Comparison of ENCODE assay signal across 15 cellular contexts in the genomic region with DNA sequence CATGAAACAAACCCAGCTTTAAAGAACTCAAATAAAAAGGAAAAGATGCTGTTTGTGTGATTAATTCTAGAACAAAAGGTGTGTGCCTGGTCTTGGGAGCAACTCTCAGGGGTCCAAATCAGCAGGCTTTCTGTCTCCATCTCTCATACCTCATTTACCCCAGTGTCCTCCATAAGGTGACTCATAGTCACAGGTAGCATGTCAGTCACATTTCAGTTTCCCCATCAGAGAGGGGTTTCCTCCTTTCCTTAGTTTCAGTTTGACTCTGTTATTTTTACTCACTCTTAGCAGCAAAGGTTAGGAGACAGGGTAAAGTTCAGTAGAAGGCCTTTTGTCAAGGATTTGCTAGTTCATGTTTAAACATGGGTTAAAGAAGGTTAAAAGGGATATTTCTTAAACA. TPM values are rescaled to one million over a fixed set of nuclear protein-coding genes. Genes with fewer than 3 reads are reported as not detected.
A peak's percentile ranks its signal among the peaks of the same experiment; 100 is the strongest.
DNase-seq lines count a peak whose midpoint lies in the region; ATAC-seq and TF ChIP-seq lines count a peak whose summit lies in the region.
"Had no signal": no experiment of that assay in that cellular context is flagged by ENCODE, and none has a peak within 500 bp of the region (broad histone marks: within the 10 kb centered on the region; RNA-seq: fewer than 3 reads in every experiment).

No MANE protein-coding gene starts in this region.

- H3K4me1 Mint-ChIP-seq in activated CD4-positive, alpha-beta T cell treated with anti-CD3 and anti-CD28 coated beads for 36 hours, result peaks cover 4% of the 10 kb centered on the region
- no peaks in the 10 kb centered on the region for H3K4me1 Mint-ChIP-seq in stimulated activated effector memory CD8-positive, alpha-beta T cell treated with anti-CD3 and anti-CD28 coated beads, Interleukin-12 subunit alpha, Interleukin-12 subunit beta, amount 100 ng/mL, for 72 hours
- H3K4me1 Mint-ChIP-seq in nephron progenitor cell, result no peaks in the 10 kb centered on the region

- CTCF ChIA-PET in activated CD4-positive, alpha-beta T cell treated with anti-CD3 and anti-CD28 coated beads for 36 hours (lab: Charles Lee), result interaction anchor here (1.0 kb wide), 1 partner anchor 14 kb away, joined by 3 read pairs; no protein-coding TSS in a partner anchor

- intact Hi-C loops in activated CD4-positive, alpha-beta T cell treated with anti-CD3 and anti-CD28 coated beads for 36 hours (cut with DNase I, micrococcal nuclease), result no loop called here
- intact Hi-C loops in Right ventricle myocardium inferior (cut with DNase I), result no loop called here

- H3K27ac ChIP-seq in OCI-LY3 (ENCODE audit: low read length), result no peak overlapping the region
- H3K27ac ChIP-seq: psoas muscle had no signal

- H4K20me1 ChIP-seq in OCI-LY3 (ENCODE audit: insufficient read depth, low read length), result no peaks in the 10 kb centered on the region

- H3K9me3 ChIP-seq in OCI-LY3 (ENCODE audit: insufficient read depth, low read length), result no peaks in the 10 kb centered on the region
- H3K9me3 ChIP-seq: psoas muscle had no signal

- no peak for TF ChIP-seq CTCF in OCI-LY3 (IDR thresholded peaks at IDR 0.05; ENCODE audit: low read depth, low read length)
- TF ChIP-seq CTCF in nephron progenitor cell (IDR thresholded peaks at IDR 0.05), result no peak

- H3K27me3 Mint-ChIP-seq in activated CD4-positive, alpha-beta T cell treated with anti-CD3 and anti-CD28 coated beads for 36 hours, result peaks cover 2% of the 10 kb centered on the region
- H3K27me3 Mint-ChIP-seq in nephron progenitor cell (ENCODE audit: low read depth, poor library complexity), result peaks cover 5% of the 10 kb centered on the region

- POLR2A ChIA-PET in activated CD4-positive, alpha-beta T cell treated with anti-CD3 and anti-CD28 coated beads for 36 hours (lab: Charles Lee), result no interaction called here

- H3K9me3 Mint-ChIP-seq in activated CD4-positive, alpha-beta T cell treated with anti-CD3 and anti-CD28 coated beads for 36 hours (ENCODE audit: low read depth), result no peaks in the 10 kb centered on the region
- H3K9me3 Mint-ChIP-seq in stimulated activated effector memory CD8-positive, alpha-beta T cell treated with anti-CD3 and anti-CD28 coated beads, Interleukin-12 subunit alpha, Interleukin-12 subunit beta, amount 100 ng/mL, for 72 hours, result no peaks in the 10 kb centered on the region
- peaks cover 16% of the 10 kb centered on the region for H3K9me3 Mint-ChIP-seq in nephron progenitor cell
- H3K9me3 Mint-ChIP-seq: activated CD4-positive, alpha-beta memory T cell treated with anti-CD3 and anti-CD28 coated beads for 36 hours; T-helper 2 cell treated with Interferon-gamma antibody and Interleukin-4, amounts not matched to agents 5 μg/mL and 100 μg/mL, for 36 hours had no signal

- peaks cover 10% of the 10 kb centered on the region for H3K4me1 ChIP-seq in OCI-LY3 (ENCODE audit: low read length)
- H3K4me1 ChIP-seq: psoas muscle had no signal

- H3K36me3 Mint-ChIP-seq in activated CD4-positive, alpha-beta T cell treated with anti-CD3 and anti-CD28 coated beads for 36 hours (ENCODE audit: low read depth), result no peaks in the 10 kb centered on the region
- no peaks in the 10 kb centered on the region for H3K36me3 Mint-ChIP-seq in stimulated activated effector memory CD8-positive, alpha-beta T cell treated with anti-CD3 and anti-CD28 coated beads, Interleukin-12 subunit alpha, Interleukin-12 subunit beta, amount 100 ng/mL, for 72 hours
- H3K36me3 Mint-ChIP-seq in nephron progenitor cell (ENCODE audit: low read depth), result no peaks in the 10 kb centered on the region
- H3K36me3 Mint-ChIP-seq: activated CD4-positive, alpha-beta memory T cell treated with anti-CD3 and anti-CD28 coated beads for 36 hours had no signal

- no peak overlapping the region for H3K27ac Mint-ChIP-seq in activated CD4-positive, alpha-beta T cell treated with anti-CD3 and anti-CD28 coated beads for 36 hours
- no peak overlapping the region for H3K27ac Mint-ChIP-seq in stimulated activated effector memory CD8-positive, alpha-beta T cell treated with anti-CD3 and anti-CD28 coated beads, Interleukin-12 subunit alpha, Interleukin-12 subunit beta, amount 100 ng/mL, for 72 hours
- no peak overlapping the region for H3K27ac Mint-ChIP-seq in nephron progenitor cell
- H3K27ac Mint-ChIP-seq: activated CD4-positive, alpha-beta memory T cell treated with anti-CD3 and anti-CD28 coated beads for 36 hours; T-helper 2 cell treated with Interferon-gamma antibody and Interleukin-4, amounts not matched to agents 5 μg/mL and 100 μg/mL, for 36 hours had no signal

- no peak overlapping the region for H3K4me3 Mint-ChIP-seq in activated CD4-positive, alpha-beta T cell treated with anti-CD3 and anti-CD28 coated beads for 36 hours
- no peak overlapping the region for H3K4me3 Mint-ChIP-seq in stimulated activated effector memory CD8-positive, alpha-beta T cell treated with anti-CD3 and anti-CD28 coated beads, Interleukin-12 subunit alpha, Interleukin-12 subunit beta, amount 100 ng/mL, for 72 hours
- no peak overlapping the region for H3K4me3 Mint-ChIP-seq in nephron progenitor cell
- H3K4me3 Mint-ChIP-seq: activated CD4-positive, alpha-beta memory T cell treated with anti-CD3 and anti-CD28 coated beads for 36 hours; T-helper 2 cell treated with Interferon-gamma antibody and Interleukin-4, amounts not matched to agents 5 μg/mL and 100 μg/mL, for 36 hours had no signal

- no peaks in the 10 kb centered on the region for H3K36me3 ChIP-seq in OCI-LY3 (replicated peaks; ENCODE audit: low read depth, low read length)

- DNase-seq in activated CD4-positive, alpha-beta T cell treated with anti-CD3 and anti-CD28 coated beads for 36 hours, result no peak
- no peak for DNase-seq in activated CD4-positive, alpha-beta T cell treated with anti-CD3 and anti-CD28 coated beads, Interleukin-2, amount 50 U/mL, for 4 hours
- no peak for DNase-seq in stimulated activated effector memory CD8-positive, alpha-beta T cell treated with anti-CD3 and anti-CD28 coated beads, Interleukin-12 subunit alpha, Interleukin-12 subunit beta, amount 100 ng/mL, for 72 hours (ENCODE audit: low spot score in 2 of 2)
- DNase-seq in nephron progenitor cell (no peak), SHP77 treated with DMSO at 0.1 percent for 48 hours (lab: John Stamatoyannopoulos, UW) (no peak), Right ventricle myocardium inferior (ENCODE audit: missing footprints) (no peak)
- DNase-seq: activated CD4-positive, alpha-beta memory T cell treated with anti-CD3 and anti-CD28 coated beads for 36 hours; NCI-H1105; NCI-H446 treated with DMSO at 0.1 percent for 48 hours; psoas muscle; RPMI8226; stimulated activated CD4-positive, alpha-beta T cell treated with anti-CD3 and anti-CD28 coated beads, Interleukin-15, amount 100 ng/mL, for 24 hours had no signal

- peak overlapping the region; percentile 1; the same call in 1 of the 2 replicates for H3K4me2 ChIP-seq in OCI-LY3 (ENCODE audit: low read length)

- H3K9ac ChIP-seq in OCI-LY3 (ENCODE audit: low read length), result no peak overlapping the region

- H3K27me3 ChIP-seq in OCI-LY3 (ENCODE audit: low read depth, low read length), result 0 out of 2 replicates have a peak, but pooled peaks cover 2% of the 10 kb centered on the region

- peak; percentile 92 for ATAC-seq in activated CD4-positive, alpha-beta T cell treated with anti-CD3 and anti-CD28 coated beads for 36 hours
- peak; percentile 47 for ATAC-seq in HG02938 (IDR thresholded peaks at IDR 0.05; ENCODE audit: unreplicated experiment)
- peak; percentile 42 for ATAC-seq in stimulated activated effector memory CD8-positive, alpha-beta T cell treated with anti-CD3 and anti-CD28 coated beads, Interleukin-12 subunit alpha, Interleukin-12 subunit beta, amount 100 ng/mL, for 72 hours
- no peak for ATAC-seq in Right ventricle myocardium inferior
- ATAC-seq: psoas muscle had no signal

- no peaks in the 10 kb centered on the region for H3K79me2 ChIP-seq in OCI-LY3 (ENCODE audit: low read length)

- H3K4me3 ChIP-seq in OCI-LY3 (ENCODE audit: low read length), result no peak overlapping the region
- H3K4me3 ChIP-seq: psoas muscle had no signal

- H2AFZ ChIP-seq in OCI-LY3 (ENCODE audit: low read depth, low read length), result no peak overlapping the region

RNA-seq across cellular contexts. Expression of gene OGFRL1, which starts 46.2 kb away (rescaled TPM):
- total RNA-seq in activated CD4-positive, alpha-beta T cell treated with anti-CD3 and anti-CD28 coated beads for 36 hours, result 1 to 10 TPM; 4.0 to 4.3 TPM
- total RNA-seq in Right ventricle myocardium inferior, result 9.1 TPM
